Comparison of ENCODE assay signal across 8 cellular contexts in genomic region chr10:98414932-98415709, GRCh38. TPM values are rescaled to one million over a fixed set of nuclear protein-coding genes. Genes with fewer than 3 reads are reported as not detected.
DNase-seq lines count a peak whose midpoint lies in the region; ATAC-seq and TF ChIP-seq lines count a peak whose summit lies in the region.

Gene PYROXD2, minus strand, starts transcription at chr10:98415182. Its CDS starts 47 bp downstream, at chr10:98415135.

- BruUV-seq in PC-9 (replicated peaks; lab: Mats Ljungman, UMichigan): no TSS peak

- no peaks in the 10 kb centered on the region for H3K9me2 ChIP-seq in PC-9 (ENCODE audit: insufficient read depth)

- H3K4me3 ChIP-seq in DND-41 (ENCODE audit: low read depth in 1 of 2, low read length in 2 of 2): peak within 1 kb of the TSS; percentile 15 to 59; a peak in 3 of 4 replicates
- peak within 1 kb of the TSS; percentile 78 for H3K4me3 ChIP-seq in PC-9
- peak within 1 kb of the TSS; percentile 45 to 65 (median 56) for H3K4me3 ChIP-seq in tibial nerve

- H3K27ac ChIP-seq in DND-41 (ENCODE audit: low read length): peak within 1 kb of the TSS; percentile 73
- H3K27ac ChIP-seq in PC-9: peak within 1 kb of the TSS; percentile 37; the same call in 1 of the 2 replicates
- H3K27ac ChIP-seq in foreskin keratinocyte: no peak within 1 kb of the TSS
- peak within 1 kb of the TSS; percentile 63 to 85 (median 83) for H3K27ac ChIP-seq in tibial nerve

- WGBS in tibial nerve, 2 donors: 23 to 28% methylated on average over 23 to 24 of the region's 24 CpGs

- no peaks in the 10 kb centered on the region for H3F3A ChIP-seq in PC-9 (ENCODE audit: insufficient read depth, low read depth)

- TF ChIP-seq EP300 in tibial nerve (IDR thresholded peaks at IDR 0.05): peak in 1 of 2 donors; percentile 89

- peaks cover 3% of the 10 kb centered on the region for H3K36me3 Mint-ChIP-seq in activated naive CD4-positive, alpha-beta T cell treated with anti-CD3 and anti-CD28 coated beads, Interleukin-2, amount 50 U/mL, for 24 hours
- peaks cover 0 to 18% (median 0%) of the 10 kb centered on the region in 3 donors for H3K36me3 Mint-ChIP-seq in naive thymus-derived CD8-positive, alpha-beta T cell

- POLR2A ChIA-PET in PC-9 (lab: Charles Lee; ENCODE audit: unreplicated experiment): no interaction called here
- POLR2A ChIA-PET in naive thymus-derived CD8-positive, alpha-beta T cell (lab: Charles Lee): interaction anchor here (0.9 to 1.5 kb wide), 3 partner anchors 8 to 52 kb away, joined by 3 to 9 read pairs (median 4); partner anchors contain the start of gene HPS1

- H3K27me3 ChIP-seq in DND-41 (ENCODE audit: insufficient read depth, low read length, poor library complexity) (no peaks in the 10 kb centered on the region), PC-9 (ENCODE audit: insufficient read depth, low read depth) (no peaks in the 10 kb centered on the region), foreskin keratinocyte (no peaks in the 10 kb centered on the region), tibial nerve (no peaks in the 10 kb centered on the region)

- CTCF ChIA-PET in PC-9 (lab: Charles Lee): no interaction called here

- H2AFZ ChIP-seq in DND-41 (ENCODE audit: low read depth, low read length) (peak within 1 kb of the TSS; percentile 75), PC-9 (0 out of 2 replicates have a peak within 1 kb of the TSS, but pooled peaks have one; percentile 58)

- ATAC-seq in DND-41 (ENCODE audit: insufficient read depth, low read depth) (peak; percentile 92), HG03139 (IDR thresholded peaks at IDR 0.05; ENCODE audit: unreplicated experiment) (peak; percentile 70), foreskin keratinocyte (peak; percentile 88), GM21390 (IDR thresholded peaks at IDR 0.05; ENCODE audit: unreplicated experiment) (no peak)
- ATAC-seq in naive thymus-derived CD8-positive, alpha-beta T cell: peak; percentile 91 to 92

- peak within 1 kb of the TSS; percentile 65 for H3K4me2 ChIP-seq in DND-41 (ENCODE audit: insufficient read depth, low read length)
- peak within 1 kb of the TSS; percentile 88 for H3K4me2 ChIP-seq in PC-9

- peak within 1 kb of the TSS; percentile 56 for H3K9ac ChIP-seq in DND-41 (ENCODE audit: low read depth, low read length)

- peak in 1 of 2 donors; percentile 68 for TF ChIP-seq POLR2A in tibial nerve (IDR thresholded peaks at IDR 0.05)

- peak; percentile 74 for DNase-seq in DND-41
- peak; percentile 81 to 86 for DNase-seq in PC-9
- DNase-seq in foreskin keratinocyte: peak; percentile 70 to 81
- peak; percentile 23 to 80 (median 58) for DNase-seq in naive thymus-derived CD8-positive, alpha-beta T cell
- peak; percentile 84 to 85 for DNase-seq in tibial nerve (ENCODE audit: low spot score in 2 of 2)

- H3K9me3 ChIP-seq in DND-41 (ENCODE audit: insufficient read depth, low read length, severe bottlenecking) (no peaks in the 10 kb centered on the region), PC-9 (ENCODE audit: insufficient read depth, low read depth) (no peaks in the 10 kb centered on the region), tibial nerve (no peaks in the 10 kb centered on the region)

- H3K4me3 Mint-ChIP-seq in activated naive CD4-positive, alpha-beta T cell treated with anti-CD3 and anti-CD28 coated beads, Interleukin-2, amount 50 U/mL, for 24 hours: peak within 1 kb of the TSS; percentile 89
- H3K4me3 Mint-ChIP-seq in naive thymus-derived CD8-positive, alpha-beta T cell: peak within 1 kb of the TSS; percentile 94 to 99 (median 98)

- H3K9me3 Mint-ChIP-seq in activated naive CD4-positive, alpha-beta T cell treated with anti-CD3 and anti-CD28 coated beads, Interleukin-2, amount 50 U/mL, for 24 hours: no peaks in the 10 kb centered on the region
- no peaks in the 10 kb centered on the region for H3K9me3 Mint-ChIP-seq in naive thymus-derived CD8-positive, alpha-beta T cell

- H3K27ac Mint-ChIP-seq in activated naive CD4-positive, alpha-beta T cell treated with anti-CD3 and anti-CD28 coated beads, Interleukin-2, amount 50 U/mL, for 24 hours: peak within 1 kb of the TSS; percentile 79
- H3K27ac Mint-ChIP-seq in naive thymus-derived CD8-positive, alpha-beta T cell: peak within 1 kb of the TSS; percentile 89 to 98 (median 96)

- TF ChIP-seq CTCF in DND-41 (IDR thresholded peaks at IDR 0.05; ENCODE audit: borderline replicate concordance, extremely low read depth, low read length, poor library complexity, severe bottlenecking): no peak
- no peak for TF ChIP-seq CTCF in PC-9 (conservative IDR thresholded peaks at IDR 0.05)
- no peak for TF ChIP-seq CTCF in foreskin keratinocyte (conservative IDR thresholded peaks at IDR 0.05)
- no peak for TF ChIP-seq CTCF in tibial nerve (IDR thresholded peaks at IDR 0.05)

- peaks cover 29% of the 10 kb centered on the region for H3K36me3 ChIP-seq in DND-41 (ENCODE audit: insufficient read depth, low read length)
- no peaks in the 10 kb centered on the region for H3K36me3 ChIP-seq in PC-9 (ENCODE audit: low read depth)
- peaks cover 3 to 56% (median 8%) of the 10 kb centered on the region in 3 donors for H3K36me3 ChIP-seq in tibial nerve

- peaks cover 17% of the 10 kb centered on the region for H3K4me1 ChIP-seq in DND-41 (ENCODE audit: insufficient read depth, low read length)
- H3K4me1 ChIP-seq in PC-9 (replicated peaks; ENCODE audit: insufficient read depth): peaks cover 9% of the 10 kb centered on the region
- no peaks in the 10 kb centered on the region for H3K4me1 ChIP-seq in foreskin keratinocyte
- peaks cover 0 to 32% (median 12%) of the 10 kb centered on the region in 4 donors for H3K4me1 ChIP-seq in tibial nerve

- H3K79me2 ChIP-seq in DND-41 (ENCODE audit: insufficient read depth, low read length): no peaks in the 10 kb centered on the region
- peaks cover 10% of the 10 kb centered on the region for H3K79me2 ChIP-seq in PC-9 (ENCODE audit: low read depth)

- intact Hi-C loops in PC-9 (cut with micrococcal nuclease; ENCODE audit: unreplicated experiment): loop anchor here (1.0 to 5.0 kb wide), 2 partner anchors 52 to 103 kb away; no protein-coding TSS in a partner anchor

- H4K20me1 ChIP-seq in DND-41 (ENCODE audit: insufficient read depth, low read length) (no peaks in the 10 kb centered on the region; the same call in 1 of the 2 replicates), PC-9 (ENCODE audit: insufficient read depth) (no peaks in the 10 kb centered on the region)

- no peaks in the 10 kb centered on the region for H3K27me3 Mint-ChIP-seq in activated naive CD4-positive, alpha-beta T cell treated with anti-CD3 and anti-CD28 coated beads, Interleukin-2, amount 50 U/mL, for 24 hours
- no peaks in the 10 kb centered on the region for H3K27me3 Mint-ChIP-seq in naive thymus-derived CD8-positive, alpha-beta T cell

- peaks cover 35% of the 10 kb centered on the region for H3K4me1 Mint-ChIP-seq in activated naive CD4-positive, alpha-beta T cell treated with anti-CD3 and anti-CD28 coated beads, Interleukin-2, amount 50 U/mL, for 24 hours
- peaks cover 8 to 32% (median 28%) of the 10 kb centered on the region in 4 donors for H3K4me1 Mint-ChIP-seq in naive thymus-derived CD8-positive, alpha-beta T cell

RNA-seq across cellular contexts. Expression of gene PYROXD2, which starts in this region (rescaled TPM):
- total RNA-seq in PC-9 (2021) (28.0 and 28.2 TPM in 2 replicates), foreskin keratinocyte (3.3 and 5.6 TPM in 2 replicates), tibial nerve (10 to 100 TPM; 14.2 to 27.0 (median 20.8) TPM)
- 2.1 and 6.2 TPM in 2 replicates for polyA plus RNA-seq in foreskin keratinocyte
- total RNA-seq in naive thymus-derived CD8-positive, alpha-beta T cell: 10 to 100 TPM; 20.3 TPM
- 1 to 10 TPM; 3.8 to 5.7 (median 4.4) TPM for polyA plus RNA-seq in naive thymus-derived CD8-positive, alpha-beta T cell
